Comparison of ENCODE assay signal across 28 cellular contexts in genomic region chr10:42941245-42941644, GRCh38.
DNase-seq lines count a peak whose midpoint lies in the region; ATAC-seq and TF ChIP-seq lines count a peak whose summit lies in the region.
"Had no signal": no experiment of that assay in that cellular context is flagged by ENCODE, and none has a peak within 500 bp of the region (broad histone marks: within the 10 kb centered on the region; RNA-seq: fewer than 3 reads in every experiment).

No MANE protein-coding gene starts in this region.

- no peak overlapping the region for H3K4me3 ChIP-seq in BLaER1 treated with 17β-estradiol and CSF1 and Interleukin-3, amounts not matched to agents 10 nM and 100 nM
- H3K4me3 ChIP-seq in LNCaP clone FGC (ENCODE audit: low read depth, low read length), result no peak overlapping the region
- H3K4me3 ChIP-seq: breast epithelium, HAP-1, heart left ventricle, thoracic aorta had no signal

- no peaks in the 10 kb centered on the region; a peak in 1 of 22 replicates for H4K20me1 ChIP-seq in BLaER1 treated with 17β-estradiol and CSF1 and Interleukin-3, amounts not matched to agents 10 nM and 100 nM

- CTCF ChIA-PET in activated CD8-positive, alpha-beta memory T cell treated with anti-CD3 and anti-CD28 coated beads, Interleukin-2, amount 10 ng/mL, durations not matched to agents 7 days and 5 days (lab: Charles Lee), result no interaction called here

- H3K4me1 ChIP-seq in BLaER1 treated with 17β-estradiol and CSF1 and Interleukin-3, amounts not matched to agents 10 nM and 100 nM, result peaks cover 7 to 32% (median 21%) of the 10 kb centered on the region in 10 experiments; a peak in 19 of 20 replicates
- H3K4me1 ChIP-seq: breast epithelium, HAP-1, heart left ventricle had no signal

- no peak overlapping the region for H3K27ac Mint-ChIP-seq in activated CD8-positive, alpha-beta memory T cell treated with anti-CD3 and anti-CD28 coated beads, Interleukin-2, amount 10 ng/mL, durations not matched to agents 7 days and 5 days
- no peak overlapping the region for H3K27ac Mint-ChIP-seq in osteocyte (ENCODE audit: unreplicated experiment)
- H3K27ac Mint-ChIP-seq: activated CD4-positive, alpha-beta memory T cell treated with anti-CD3 and anti-CD28 coated beads, Interleukin-2, amount 10 ng/mL, durations not matched to agents 7 days and 5 days; CD8-positive, alpha-beta T cell; effector memory CD8-positive, alpha-beta T cell; memory B cell; stimulated activated naive B cell treated with anti-CD40 and anti-IgM and Interleukin-4, amounts not matched to agents 10 μg/mL and 1 μg/mL and 100 μg/mL, for 72 hours had no signal

- H3K4me3 Mint-ChIP-seq in activated CD8-positive, alpha-beta memory T cell treated with anti-CD3 and anti-CD28 coated beads, Interleukin-2, amount 10 ng/mL, durations not matched to agents 7 days and 5 days, result no peak overlapping the region
- H3K4me3 Mint-ChIP-seq in osteocyte (ENCODE audit: unreplicated experiment), result no peak overlapping the region
- H3K4me3 Mint-ChIP-seq: activated CD4-positive, alpha-beta memory T cell treated with anti-CD3 and anti-CD28 coated beads, Interleukin-2, amount 10 ng/mL, durations not matched to agents 7 days and 5 days; CD8-positive, alpha-beta T cell; effector memory CD8-positive, alpha-beta T cell; memory B cell; stimulated activated naive B cell treated with anti-CD40 and anti-IgM and Interleukin-4, amounts not matched to agents 10 μg/mL and 1 μg/mL and 100 μg/mL, for 72 hours had no signal

- H3K36me3 Mint-ChIP-seq in activated CD8-positive, alpha-beta memory T cell treated with anti-CD3 and anti-CD28 coated beads, Interleukin-2, amount 10 ng/mL, durations not matched to agents 7 days and 5 days, result no peaks in the 10 kb centered on the region
- H3K36me3 Mint-ChIP-seq in osteocyte (ENCODE audit: unreplicated experiment), result no peaks in the 10 kb centered on the region
- H3K36me3 Mint-ChIP-seq: CD8-positive, alpha-beta T cell; memory B cell; stimulated activated naive B cell treated with anti-CD40 and anti-IgM and Interleukin-4, amounts not matched to agents 10 μg/mL and 1 μg/mL and 100 μg/mL, for 72 hours had no signal

- no peaks in the 10 kb centered on the region for H3K4me1 Mint-ChIP-seq in activated CD8-positive, alpha-beta memory T cell treated with anti-CD3 and anti-CD28 coated beads, Interleukin-2, amount 10 ng/mL, durations not matched to agents 7 days and 5 days
- peaks cover 2% of the 10 kb centered on the region for H3K4me1 Mint-ChIP-seq in osteocyte (ENCODE audit: unreplicated experiment)
- H3K4me1 Mint-ChIP-seq: activated CD4-positive, alpha-beta memory T cell treated with anti-CD3 and anti-CD28 coated beads, Interleukin-2, amount 10 ng/mL, durations not matched to agents 7 days and 5 days; memory B cell; stimulated activated naive B cell treated with anti-CD40 and anti-IgM and Interleukin-4, amounts not matched to agents 10 μg/mL and 1 μg/mL and 100 μg/mL, for 72 hours had no signal

- H3K36me3 ChIP-seq in BLaER1 treated with 17β-estradiol and CSF1 and Interleukin-3, amounts not matched to agents 10 nM and 100 nM, result no peaks in the 10 kb centered on the region
- H3K36me3 ChIP-seq: breast epithelium, HAP-1, heart left ventricle, thoracic aorta had no signal

- H3K9ac ChIP-seq in BLaER1 treated with 17β-estradiol and CSF1 and Interleukin-3, amounts not matched to agents 10 nM and 100 nM, result peak overlapping the region in 1 of 11 experiments; percentile 27; a peak in 2 of 22 replicates

- H3K9me3 Mint-ChIP-seq in activated CD8-positive, alpha-beta memory T cell treated with anti-CD3 and anti-CD28 coated beads, Interleukin-2, amount 10 ng/mL, durations not matched to agents 7 days and 5 days (ENCODE audit: low read depth), result no peaks in the 10 kb centered on the region
- no peaks in the 10 kb centered on the region for H3K9me3 Mint-ChIP-seq in osteocyte (ENCODE audit: unreplicated experiment)
- H3K9me3 Mint-ChIP-seq: activated CD4-positive, alpha-beta memory T cell treated with anti-CD3 and anti-CD28 coated beads, Interleukin-2, amount 10 ng/mL, durations not matched to agents 7 days and 5 days; CD8-positive, alpha-beta T cell; effector memory CD8-positive, alpha-beta T cell; memory B cell; stimulated activated naive B cell treated with anti-CD40 and anti-IgM and Interleukin-4, amounts not matched to agents 10 μg/mL and 1 μg/mL and 100 μg/mL, for 72 hours had no signal

- no peaks in the 10 kb centered on the region for H3K27me3 ChIP-seq in BLaER1 treated with 17β-estradiol and CSF1 and Interleukin-3, amounts not matched to agents 10 nM and 100 nM
- H3K27me3 ChIP-seq: breast epithelium had no signal

- H3K27me3 Mint-ChIP-seq in activated CD8-positive, alpha-beta memory T cell treated with anti-CD3 and anti-CD28 coated beads, Interleukin-2, amount 10 ng/mL, durations not matched to agents 7 days and 5 days, result peaks cover 7% of the 10 kb centered on the region
- peaks cover 6% of the 10 kb centered on the region for H3K27me3 Mint-ChIP-seq in osteocyte (ENCODE audit: unreplicated experiment)

- no peak for ATAC-seq in activated CD8-positive, alpha-beta memory T cell treated with anti-CD3 and anti-CD28 coated beads, Interleukin-2, amount 10 ng/mL, durations not matched to agents 7 days and 5 days
- no peak for ATAC-seq in HG03342 (IDR thresholded peaks at IDR 0.05; ENCODE audit: unreplicated experiment)
- ATAC-seq: CD8-positive, alpha-beta T cell; effector memory CD8-positive, alpha-beta T cell; heart left ventricle; stimulated activated naive B cell treated with anti-CD40 and anti-IgM and Interleukin-4, amounts not matched to agents 10 μg/mL and 1 μg/mL and 100 μg/mL, for 72 hours had no signal

- no peaks in the 10 kb centered on the region for H3K9me3 ChIP-seq in BLaER1 treated with 17β-estradiol and CSF1 and Interleukin-3, amounts not matched to agents 10 nM and 100 nM (replicated peaks in 1 of 11)
- H3K9me3 ChIP-seq: breast epithelium, HAP-1, heart left ventricle, thoracic aorta had no signal

- peak overlapping the region; percentile 3 to 73 (median 63); a peak in 21 of 22 replicates for H3K4me2 ChIP-seq in BLaER1 treated with 17β-estradiol and CSF1 and Interleukin-3, amounts not matched to agents 10 nM and 100 nM

- H3K27ac ChIP-seq in BLaER1 treated with 17β-estradiol and CSF1 and Interleukin-3, amounts not matched to agents 10 nM and 100 nM, result peak overlapping the region in 1 of 11 experiments; percentile 25; a peak in 1 of 22 replicates
- H3K27ac ChIP-seq: breast epithelium, heart left ventricle, thoracic aorta had no signal

- DNase-seq in LNCaP clone FGC (ENCODE audit: low read depth) (peak; percentile 47), osteocyte (ENCODE audit: extremely low spot score, unreplicated experiment) (peak; percentile 78), HT-29 (ENCODE audit: low spot score) (no peak), NCI-H774 (lab: John Stamatoyannopoulos, UW) (no peak), NCI-H146 (lab: John Stamatoyannopoulos, UW) (no peak)
- DNase-seq in activated CD8-positive, alpha-beta memory T cell treated with anti-CD3 and anti-CD28 coated beads, Interleukin-2, amount 10 ng/mL, durations not matched to agents 7 days and 5 days, result peak; percentile 29
- DNase-seq: activated CD4-positive, alpha-beta memory T cell treated with anti-CD3 and anti-CD28 coated beads, Interleukin-2, amount 10 ng/mL, durations not matched to agents 7 days and 5 days; activated naive CD4-positive, alpha-beta T cell treated with Interleukin-2 at 50 U/mL for 16 hours; activated T-cell treated with anti-CD3 and anti-CD28 coated beads, Interleukin-2, amount 50 U/mL, for 1 hour; amniotic stem cell; effector memory CD8-positive, alpha-beta T cell; foreskin fibroblast; MM.1S; NCI-H1694 treated with DMSO at 0.1 percent for 48 hours; NCI-H2227 treated with DMSO at 0.1 percent for 48 hours; NCI-H748 treated with DMSO at 0.1 percent for 48 hours; Right ventricle myocardium superior; stimulated activated CD4-positive, alpha-beta T cell treated with anti-CD3 and anti-CD28 coated beads, Interleukin-4, amount 100 ng/mL, for 24 hours; stimulated activated naive B cell treated with anti-CD40 and anti-IgM and Interleukin-4, amounts not matched to agents 10 μg/mL and 1 μg/mL and 100 μg/mL, for 72 hours; SW 1271 had no signal

- TF ChIP-seq CTCF in LNCaP clone FGC (IDR thresholded peaks at IDR 0.05; ENCODE audit: control insufficient read depth, extremely low read depth, insufficient read depth) (no peak), osteocyte (IDR thresholded peaks at IDR 0.05) (no peak)

Comparison
In these comparisons a context has a peak if more than half of its experiments do, and no peak if none do; other contexts are left out.
1. DNase-seq: peak in LNCaP clone FGC (single experiment), activated CD8-positive, alpha-beta memory T cell treated with anti-CD3 and anti-CD28 coated beads, Interleukin-2, amount 10 ng/mL, durations not matched to agents 7 days and 5 days (single experiment) and osteocyte (single experiment); none in HT-29 (single experiment), NCI-H774 (single experiment) and NCI-H146 (single experiment).